ENCODE assay signal across 22 cellular contexts in the genomic region with DNA sequence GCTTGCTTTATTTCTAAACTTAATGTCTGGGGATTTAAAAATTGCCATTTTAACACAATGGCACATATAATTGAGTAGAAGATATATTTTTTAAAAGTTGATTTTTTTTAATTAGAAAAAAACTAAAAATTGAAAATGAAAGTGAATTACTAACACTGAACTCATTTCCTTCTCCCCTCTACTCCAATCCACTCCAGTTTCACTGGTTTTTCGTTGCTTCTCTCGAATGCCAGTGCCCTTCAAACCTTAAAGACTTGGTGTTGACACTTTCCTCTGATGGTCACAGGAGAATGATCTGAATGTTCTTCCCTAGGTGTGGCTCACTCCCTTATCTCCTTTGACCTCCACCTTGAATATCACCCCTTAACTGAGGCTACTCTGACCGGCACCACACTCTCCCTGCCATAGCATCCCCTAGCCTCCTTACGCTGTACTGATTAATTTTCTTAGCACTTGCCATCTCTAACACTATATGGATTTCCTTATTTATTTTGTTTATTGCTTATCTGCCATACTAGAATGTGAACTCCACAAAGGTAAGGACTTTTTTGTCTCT.
"Had no signal": no experiment of that assay in that cellular context is flagged by ENCODE, and none has a peak within 500 bp of the region (broad histone marks: within the 10 kb centered on the region; RNA-seq: fewer than 3 reads in every experiment).

No MANE protein-coding gene starts in this region.

- H3K27ac ChIP-seq: adrenal gland, gastroesophageal sphincter, parathyroid adenoma, spleen, thoracic aorta had no signal

- H3K4me1 ChIP-seq: adrenal gland, gastroesophageal sphincter, parathyroid adenoma, spleen, upper lobe of left lung had no signal

- H3K9ac ChIP-seq: parathyroid adenoma had no signal

- FAIRE-seq: astrocyte, bronchial epithelial cell, islet of Langerhans had no signal

- H3K4me3 ChIP-seq: adrenal gland, gastroesophageal sphincter, spleen, thoracic aorta, upper lobe of left lung had no signal

- DNase-seq: activated CD4-positive, alpha-beta T cell treated with anti-CD3 and anti-CD28 coated beads, Interleukin-2, amount 10 ng/mL, durations not matched to agents 7 days and 5 days; activated CD8-positive, alpha-beta memory T cell treated with anti-CD3 and anti-CD28 coated beads for 24 hours; activated gamma-delta T cell; activated T-cell treated with anti-CD3 and anti-CD28 coated beads, Interleukin-2, amount 50 U/mL, for 72 hours; adrenal gland; effector CD4-positive, alpha-beta T cell; hippocampal formation; left cardiac atrium; midbrain; spleen; stimulated activated CD4-positive, alpha-beta T cell treated with anti-CD3 and anti-CD28 coated beads, Interleukin-4, amount 100 ng/mL, for 4 hours; T-helper 9 cell; upper lobe of left lung had no signal

- H3K79me2 ChIP-seq: parathyroid adenoma had no signal

- H3K36me3 ChIP-seq: adrenal gland, gastroesophageal sphincter, spleen, thoracic aorta, upper lobe of left lung had no signal

- H3K27me3 ChIP-seq: adrenal gland, gastroesophageal sphincter, spleen, upper lobe of left lung had no signal

- H3K9me3 ChIP-seq: adrenal gland, gastroesophageal sphincter, spleen, thoracic aorta, upper lobe of left lung had no signal

- H2AFZ ChIP-seq: parathyroid adenoma had no signal

- ATAC-seq: activated CD4-positive, CD25-positive, alpha-beta regulatory T cell treated with anti-CD3 and anti-CD28 coated beads, Interleukin-2, amount 50 U/mL, for 24 hours; activated naive CD4-positive, alpha-beta T cell treated with anti-CD3 and anti-CD28 coated beads, Interleukin-2, amount 50 U/mL, for 72 hours; activated T-cell treated with anti-CD3 and anti-CD28 coated beads, Interleukin-2, amount 50 U/mL, for 72 hours; gastroesophageal sphincter; stimulated activated memory B cell treated with anti-CD40 and anti-IgM and Interleukin-4, amounts not matched to agents 10 μg/mL and 1 μg/mL and 100 μg/mL, for 72 hours had no signal
